8 cellular contexts compared by ENCODE assay signal in genomic region chr14:52706724-52707706, GRCh38. TPM values are rescaled to one million over a fixed set of nuclear protein-coding genes. Genes with fewer than 3 reads are reported as not detected.
DNase-seq lines count a peak whose midpoint lies in the region; ATAC-seq and TF ChIP-seq lines count a peak whose summit lies in the region.

Gene PSMC6 (plus strand): TSS chr14:52707200. CDS start chr14:52707220, 20 bp downstream.

- in situ Hi-C loops in GM13976 (cut with MboI; ENCODE audit: low sequenced_read_pairs, unreplicated experiment), result no loop called here

- intact Hi-C loops in cardiac septum (cut with DNase I) (loop anchor here (2.0 kb wide), 1 partner anchor 22 kb away; no protein-coding TSS in a partner anchor), posterior vena cava (cut with DNase I) (no loop called here)

- ATAC-seq in HG02852 (IDR thresholded peaks at IDR 0.05; ENCODE audit: unreplicated experiment) (peak; percentile 97), upper lobe of left lung (ENCODE audit: low FRiP score in 2 of 2) (peak; percentile 99 to 100)

- peak in 3 of 4 donors; percentile 19 to 86 (median 72) for TF ChIP-seq POLR2A in upper lobe of left lung (IDR thresholded peaks at IDR 0.05)

- H3K4me1 ChIP-seq in adipocyte (ENCODE audit: control insufficient read depth, insufficient read depth, low read length), result peaks cover 42% of the 10 kb centered on the region
- peaks cover 23 to 30% (median 29%) of the 10 kb centered on the region in 4 donors for H3K4me1 ChIP-seq in upper lobe of left lung

- DNase-seq in GM13976 (ENCODE audit: low spot score), result peak; percentile 94
- DNase-seq in NCI-H1436 treated with DMSO at 0.1 percent for 48 hours (lab: John Stamatoyannopoulos, UW), result peak; percentile 54
- peak; percentile 94 for DNase-seq in T follicular helper cell (ENCODE audit: low read depth)
- DNase-seq in adipocyte (ENCODE audit: low read depth), result peak; percentile 97
- DNase-seq in cardiac septum (ENCODE audit: low spot score), result peak; percentile 98
- peak; percentile 98 for DNase-seq in posterior vena cava (ENCODE audit: low spot score)
- DNase-seq in upper lobe of left lung, result peak; percentile 97 to 98

- H3K4me3 ChIP-seq in adipocyte (ENCODE audit: low read length), result peak within 1 kb of the TSS; percentile 91
- H3K4me3 ChIP-seq in upper lobe of left lung, result peak within 1 kb of the TSS; percentile 59 to 90 (median 63)

- H3K27ac ChIP-seq in upper lobe of left lung, result peak within 1 kb of the TSS; percentile 90 to 95 (median 92)

- H3K9me3 ChIP-seq in adipocyte (ENCODE audit: control insufficient read depth, low read length) (no peaks in the 10 kb centered on the region), upper lobe of left lung (no peaks in the 10 kb centered on the region)

- WGBS in upper lobe of left lung, 2 donors, result 0 to 1% methylated on average over 33 to 36 of the region's 43 CpGs

- H3K36me3 ChIP-seq in adipocyte (ENCODE audit: control insufficient read depth, insufficient read depth, low read length, severe bottlenecking), result peaks cover 37% of the 10 kb centered on the region
- peaks cover 11 to 36% (median 22%) of the 10 kb centered on the region in 4 donors for H3K36me3 ChIP-seq in upper lobe of left lung

- H3K27me3 ChIP-seq in adipocyte (replicated peaks; ENCODE audit: control insufficient read depth, insufficient read depth, low read length) (no peaks in the 10 kb centered on the region), upper lobe of left lung (no peaks in the 10 kb centered on the region)

- TF ChIP-seq EP300 in upper lobe of left lung (IDR thresholded peaks at IDR 0.05), result peak in 1 of 4 donors; percentile 19

- peak within 1 kb of the TSS; percentile 99 for H3K9ac ChIP-seq in adipocyte (ENCODE audit: low read length)

- no peak for TF ChIP-seq CTCF in GM13976 (IDR thresholded peaks at IDR 0.05; ENCODE audit: borderline replicate concordance, control extremely low read depth, extremely low read depth, insufficient read depth, missing control alignments)
- no peak for TF ChIP-seq CTCF in upper lobe of left lung (IDR thresholded peaks at IDR 0.05)

RNA-seq across cellular contexts. Expression of gene PSMC6, which starts in this region (rescaled TPM):
- total RNA-seq in cardiac septum (91.9 TPM), posterior vena cava (10 to 100 TPM; 69.4 to 94.9 TPM), upper lobe of left lung (10 to 100 TPM; 36.1 to 95.1 (median 57.2) TPM)

Comparison
In these comparisons a context has a peak if more than half of its experiments do, and no peak if none do; other contexts are left out.
1. Peak in every context shown above with its lines: DNase-seq, ATAC-seq, H3K4me3 ChIP-seq and H3K27ac ChIP-seq.